8 cellular contexts compared by ENCODE assay signal in genomic region chr5:171418982-171419662, GRCh38. TPM values are rescaled to one million over a fixed set of nuclear protein-coding genes. Genes with fewer than 3 reads are reported as not detected.
DNase-seq lines count a peak whose midpoint lies in the region; ATAC-seq and TF ChIP-seq lines count a peak whose summit lies in the region.

Gene FGF18, plus strand, starts transcription at chr5:171419647. Its CDS starts 553 bp downstream, at chr5:171420200.

- POLR2A ChIA-PET in PC-9 (lab: Charles Lee; ENCODE audit: unreplicated experiment), result interaction anchor here (0.5 to 0.7 kb wide), 4 partner anchors 293 to 837 kb away, joined by 3 to 11 read pairs (median 4); no protein-coding TSS in a partner anchor

- no peaks in the 10 kb centered on the region for H3K9me3 ChIP-seq in PC-9 (ENCODE audit: insufficient read depth, low read depth)
- no peaks in the 10 kb centered on the region for H3K9me3 ChIP-seq in skeletal muscle tissue (ENCODE audit: control insufficient read depth in 3 of 3, low read length in 3 of 3)

- H3K4me3 ChIP-seq in PC-9, result peak within 1 kb of the TSS; percentile 64
- peak within 1 kb of the TSS; percentile 47 for H3K4me3 ChIP-seq in iPS-11a (ENCODE audit: low read depth, low read length)
- H3K4me3 ChIP-seq in skeletal muscle tissue (ENCODE audit: low read length in 3 of 3), result peak within 1 kb of the TSS; percentile 63 to 70 (median 63)

- CTCF ChIA-PET in PC-9 (lab: Charles Lee), result interaction anchor here (0.6 to 1.2 kb wide), 7 partner anchors 32 to 927 kb away, joined by 3 to 6 read pairs (median 3); no protein-coding TSS in a partner anchor

- no peaks in the 10 kb centered on the region for H3K9me2 ChIP-seq in PC-9 (ENCODE audit: insufficient read depth)

- H2AFZ ChIP-seq in PC-9, result peak within 1 kb of the TSS; percentile 76

- H3K36me3 ChIP-seq in PC-9 (ENCODE audit: low read depth) (no peaks in the 10 kb centered on the region), skeletal muscle tissue (ENCODE audit: control insufficient read depth in 3 of 3, insufficient read depth in 3 of 3, low read length in 3 of 3) (no peaks in the 10 kb centered on the region)

- H3K4me1 ChIP-seq in PC-9 (replicated peaks; ENCODE audit: insufficient read depth) (0 out of 2 replicates have a peak, but pooled peaks cover 7% of the 10 kb centered on the region), skeletal muscle tissue (ENCODE audit: control insufficient read depth in 3 of 3, insufficient read depth in 3 of 3, low read length in 3 of 3) (peaks cover 20 to 22% (median 21%) of the 10 kb centered on the region in 3 donors)

- peak; percentile 30; the same call in 1 of the 2 replicates for TF ChIP-seq CTCF in PC-9 (conservative IDR thresholded peaks at IDR 0.05)

- H4K20me1 ChIP-seq in PC-9 (ENCODE audit: insufficient read depth), result peaks cover 19% of the 10 kb centered on the region

- H3K27me3 ChIP-seq in PC-9 (ENCODE audit: insufficient read depth, low read depth) (no peaks in the 10 kb centered on the region), skeletal muscle tissue (ENCODE audit: control insufficient read depth in 3 of 3, insufficient read depth in 3 of 3, low read length in 3 of 3) (peaks cover 0 to 5% (median 4%) of the 10 kb centered on the region in 3 donors)

- H3F3A ChIP-seq in PC-9 (ENCODE audit: insufficient read depth, low read depth), result peaks cover 43% of the 10 kb centered on the region

- peak within 1 kb of the TSS; percentile 92 for H3K4me2 ChIP-seq in PC-9

- BruUV-seq in PC-9 (replicated peaks; lab: Mats Ljungman, UMichigan), result no TSS peak

- H3K79me2 ChIP-seq in PC-9 (ENCODE audit: low read depth), result no peaks in the 10 kb centered on the region

- H3K27ac ChIP-seq in PC-9 (no peak within 1 kb of the TSS), skeletal muscle tissue (ENCODE audit: low read depth, low read length) (peak within 1 kb of the TSS; percentile 36)

- peak within 1 kb of the TSS in 2 of 3 donors; percentile 8 to 45 for H3K9ac ChIP-seq in skeletal muscle tissue (ENCODE audit: low read depth in 1 of 3, low read length in 3 of 3)

- DNase-seq in NCI-H524 (lab: John Stamatoyannopoulos, UW), result peak; percentile 24 to 60
- no peak for DNase-seq in NCI-H524 treated with DMSO at 0.1 percent for 48 hours (lab: John Stamatoyannopoulos, UW)
- peak; percentile 62 to 69 for DNase-seq in PC-9
- DNase-seq in astrocyte of the hippocampus (ENCODE audit: low read depth, low spot score), result peak; percentile 91
- no peak for DNase-seq in putamen (ENCODE audit: low spot score)

- intact Hi-C loops in PC-9 (cut with micrococcal nuclease; ENCODE audit: unreplicated experiment), result loop anchor here (1.0 to 10.0 kb wide), 7 partner anchors 63 to 866 kb away; partner anchors contain the start of genes STK10 and UBTD2

- peak; percentile 28 for ATAC-seq in HG02943 (IDR thresholded peaks at IDR 0.05; ENCODE audit: low read depth, unreplicated experiment)

RNA-seq across cellular contexts. Expression of gene FGF18, which starts in this region (rescaled TPM):
- 0.52 and 1.1 TPM in 2 replicates for total RNA-seq in PC-9 (2021)
- 3.1 TPM for total RNA-seq in skeletal muscle tissue

Comparison
In these comparisons a context has a peak if more than half of its experiments do, and no peak if none do; other contexts are left out.
1. DNase-seq: peak in NCI-H524 (2 of 2), PC-9 (2 of 2) and astrocyte of the hippocampus (single experiment); none in NCI-H524 treated with DMSO at 0.1 percent for 48 hours (single experiment) and putamen (single experiment).
2. Peak in every context shown above with its lines, with median percentiles within 50 percentile points of each other: H3K4me3 ChIP-seq.